Comparison of ENCODE assay signal across 8 cellular contexts in the genomic region with DNA sequence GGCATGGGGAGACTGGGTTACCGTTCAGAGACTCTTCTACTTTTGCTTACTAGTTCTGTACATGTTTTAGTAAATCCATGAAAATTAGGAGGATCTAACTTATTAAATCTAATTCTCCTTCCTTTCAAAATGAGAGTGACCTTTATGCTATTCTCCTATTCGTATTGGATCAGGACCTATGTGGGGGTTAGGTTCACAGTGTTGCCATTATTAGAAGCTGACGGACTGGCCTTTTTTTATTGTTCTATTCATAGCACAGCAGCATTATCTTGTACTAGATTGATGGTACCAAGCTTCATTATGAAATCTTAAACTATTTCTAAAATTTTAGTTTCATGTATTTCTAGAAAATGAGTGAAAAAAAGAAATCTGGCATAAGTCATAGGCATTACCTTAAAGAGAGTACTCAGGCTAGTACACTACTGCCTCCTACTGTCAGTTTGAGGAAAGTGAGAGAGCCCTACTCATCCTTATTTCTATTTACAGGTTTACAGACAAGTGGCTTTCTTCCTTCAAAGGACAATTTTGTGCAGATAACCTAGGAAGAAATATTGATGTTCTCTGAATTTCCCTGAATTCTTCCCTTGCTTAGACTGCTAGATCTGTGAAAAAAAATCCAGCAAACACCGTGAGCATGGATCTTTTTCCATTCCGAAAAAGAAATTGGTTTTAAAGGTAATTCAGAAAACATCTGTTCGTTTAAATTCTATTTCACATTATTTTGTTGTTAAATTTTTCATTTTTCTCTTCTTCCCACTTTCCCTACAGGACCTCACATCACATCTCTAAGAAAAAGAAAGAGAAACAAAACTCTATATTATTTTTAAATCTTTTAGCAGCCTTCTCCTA.
A peak's percentile ranks its signal among the peaks of the same experiment; 100 is the strongest.
DNase-seq lines count a peak whose midpoint lies in the region; ATAC-seq, FAIRE-seq and TF ChIP-seq lines count a peak whose summit lies in the region.

No MANE protein-coding gene starts in this region.

- TF ChIP-seq CTCF in body of pancreas (IDR thresholded peaks at IDR 0.05), result peak; percentile 83 to 89 (median 86)
- TF ChIP-seq CTCF in thoracic aorta (IDR thresholded peaks at IDR 0.05), result peak; percentile 41

- H3K4me1 ChIP-seq in body of pancreas (peaks cover 6% of the 10 kb centered on the region), thoracic aorta (ENCODE audit: control insufficient read depth in 1 of 2, low read depth in 2 of 2) (no peaks in the 10 kb centered on the region)

- no peak for TF ChIP-seq POLR2A in body of pancreas (IDR thresholded peaks at IDR 0.05)

- DNase-seq in AML-193 (lab: John Stamatoyannopoulos, UW), result peak; percentile 57 to 66
- no peak for DNase-seq in GM18507 (ENCODE audit: extremely low spot score, insufficient read length, low read depth)
- DNase-seq in NCI-H2227 treated with DMSO at 0.1 percent for 48 hours (lab: John Stamatoyannopoulos, UW), result peak; percentile 40
- peak in 2 of 4 donors; percentile 20 to 50 for DNase-seq in body of pancreas
- peak; percentile 71 for DNase-seq in iris pigment epithelial cell (ENCODE audit: low read depth)
- no peak for DNase-seq in thoracic aorta (ENCODE audit: low spot score)
- DNase-seq in NCI-H1930 (lab: John Stamatoyannopoulos, UW), result no peak

- FAIRE-seq in GM18507 (lab: Jason Lieb, UNC), result peak; percentile 9

- ATAC-seq in HG02970 (IDR thresholded peaks at IDR 0.05; ENCODE audit: low FRiP score, unreplicated experiment) (peak; percentile 52), body of pancreas (peak; percentile 87), thoracic aorta (ENCODE audit: insufficient number of reproducible peaks, low FRiP score, low read depth) (no peak)

- H3K4me3 ChIP-seq in body of pancreas (no peak overlapping the region), thoracic aorta (no peak overlapping the region)

- intact Hi-C loops in body of pancreas (cut with DNase I), result no loop called here

- H3K27me3 ChIP-seq in body of pancreas (no peaks in the 10 kb centered on the region), thoracic aorta (replicated peaks; ENCODE audit: insufficient read depth) (no peaks in the 10 kb centered on the region)

- 49 to 52% methylated on average over 6 of the region's 6 CpGs for WGBS in body of pancreas, 2 donors

- H3K27ac ChIP-seq in body of pancreas (peak overlapping the region in 1 of 4 donors; percentile 5), thoracic aorta (no peak overlapping the region)

- H3K36me3 ChIP-seq in body of pancreas (replicated peaks in 1 of 2; ENCODE audit: insufficient read depth in 1 of 2, low read depth in 2 of 2), result no peaks in the 10 kb centered on the region
- H3K36me3 ChIP-seq in thoracic aorta, result no peaks in the 10 kb centered on the region

- H3K9me3 ChIP-seq in body of pancreas, result no peaks in the 10 kb centered on the region
- no peaks in the 10 kb centered on the region for H3K9me3 ChIP-seq in thoracic aorta

Comparison
In these comparisons a context has a peak if more than half of its experiments do, and no peak if none do; other contexts are left out.
1. DNase-seq: peak in AML-193 (2 of 2), NCI-H2227 treated with DMSO at 0.1 percent for 48 hours (single experiment) and iris pigment epithelial cell (single experiment); none in GM18507 (single experiment), thoracic aorta (single experiment) and NCI-H1930 (0 of 2).